19 cellular contexts compared by ENCODE assay signal in the genomic region with DNA sequence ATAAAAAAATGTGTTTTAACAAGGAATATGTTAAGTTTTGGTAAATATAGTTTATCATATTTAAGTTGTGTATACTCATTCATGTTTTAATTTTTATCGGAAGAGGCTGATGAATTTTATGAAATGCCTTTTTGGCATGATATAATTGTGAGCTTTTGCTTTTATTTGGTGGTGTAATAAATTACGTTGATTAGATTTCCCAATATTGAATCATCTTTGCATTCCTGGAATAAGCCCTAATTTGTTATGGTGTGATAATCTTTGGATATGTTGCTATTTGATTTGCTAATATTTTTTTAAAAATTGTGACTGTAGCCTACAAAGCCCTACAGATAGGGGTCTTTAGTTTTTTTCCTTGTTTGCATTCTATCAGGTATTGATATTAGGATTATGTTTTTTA.
"Had no signal": no experiment of that assay in that cellular context is flagged by ENCODE, and none has a peak within 500 bp of the region (broad histone marks: within the 10 kb centered on the region; RNA-seq: fewer than 3 reads in every experiment).

No MANE protein-coding gene starts in this region.

- H3K4me3 ChIP-seq: ascending aorta, heart left ventricle, lung, sigmoid colon, spleen, thoracic aorta, upper lobe of left lung had no signal

- H3K27ac ChIP-seq: ascending aorta, heart left ventricle, sigmoid colon, spleen, thoracic aorta, upper lobe of left lung had no signal

- H3K27me3 ChIP-seq: ascending aorta, heart left ventricle, sigmoid colon, spleen, upper lobe of left lung had no signal

- H3K9me3 ChIP-seq: ascending aorta, heart left ventricle, sigmoid colon, spleen, thoracic aorta, upper lobe of left lung had no signal

- ATAC-seq: activated CD8-positive, alpha-beta T cell treated with anti-CD3 and anti-CD28 coated beads, Interleukin-2, amount 10 ng/mL, durations not matched to agents 7 days and 5 days; activated naive CD8-positive, alpha-beta T cell treated with anti-CD3 and anti-CD28 coated beads, Interleukin-2, amount 50 U/mL, for 24 hours; heart left ventricle; stimulated activated naive B cell treated with anti-CD40 and anti-IgM and Interleukin-4, amounts not matched to agents 10 μg/mL and 1 μg/mL and 100 μg/mL, for 72 hours had no signal

- DNase-seq: activated CD4-positive, alpha-beta T cell treated with anti-CD3 and anti-CD28 coated beads, Interleukin-2, amount 10 ng/mL, durations not matched to agents 7 days and 5 days; activated CD8-positive, alpha-beta T cell treated with anti-CD3 and anti-CD28 coated beads, Interleukin-2, amount 10 ng/mL, durations not matched to agents 7 days and 5 days; activated naive CD4-positive, alpha-beta T cell treated with anti-CD3 and anti-CD28 coated beads, Interleukin-2, amount 10 ng/mL, durations not matched to agents 7 days and 5 days; activated naive CD8-positive, alpha-beta T cell treated with anti-CD3 and anti-CD28 coated beads, Interleukin-2, amount 50 U/mL, for 24 hours; activated T-cell treated with anti-CD3 and anti-CD28 coated beads, Interleukin-2, amount 50 U/mL, for 24 hours; effector CD8-positive, alpha-beta T cell; foreskin melanocyte; heart left ventricle; midbrain; posterior cingulate gyrus; sigmoid colon; spleen; stimulated activated naive B cell treated with anti-CD40 and anti-IgM and Interleukin-4, amounts not matched to agents 10 μg/mL and 1 μg/mL and 100 μg/mL, for 72 hours; T-helper 1 cell; T-helper 9 cell; upper lobe of left lung had no signal

- H3K36me3 ChIP-seq: ascending aorta, heart left ventricle, sigmoid colon, spleen, thoracic aorta, upper lobe of left lung had no signal
